31 cellular contexts compared by ENCODE assay signal in genomic region chrX:138897621-138898492, GRCh38.
DNase-seq lines count a peak whose midpoint lies in the region; ATAC-seq, FAIRE-seq and TF ChIP-seq lines count a peak whose summit lies in the region.
"Had no signal": no experiment of that assay in that cellular context is flagged by ENCODE, and none has a peak within 500 bp of the region (broad histone marks: within the 10 kb centered on the region; RNA-seq: fewer than 3 reads in every experiment).

No MANE protein-coding gene starts in this region.

- H3K4me2 ChIP-seq in PC-3 (ENCODE audit: low read length): peak overlapping the region; percentile 27
- H3K4me2 ChIP-seq in keratinocyte (ENCODE audit: control insufficient read depth, extremely low read depth, insufficient read depth, low read depth, low read length): no peak overlapping the region

- DNase-seq in ELR (ENCODE audit: low read depth) (peak; percentile 30), PC-3 (peak; percentile 79), astrocyte of the spinal cord (ENCODE audit: low read depth, low spot score) (peak; percentile 5), keratinocyte (ENCODE audit: low read depth, low spot score) (peak; percentile 58), mucosa of gallbladder (ENCODE audit: low spot score) (no peak), small intestine (no peak)
- DNase-seq in stimulated activated CD4-positive, alpha-beta T cell treated with anti-CD3 and anti-CD28 coated beads, Interleukin-4, amount 100 ng/mL, for 4 hours: no peak
- DNase-seq in activated CD8-positive, alpha-beta memory T cell treated with anti-CD3 and anti-CD28 coated beads, Interleukin-2, amount 50 U/mL, for 48 hours: no peak
- DNase-seq: activated CD4-positive, alpha-beta T cell treated with anti-CD3 and anti-CD28 coated beads for 36 hours; activated CD8-positive, alpha-beta T cell treated with anti-CD3 and anti-CD28 coated beads for 36 hours; amniotic stem cell; caudate nucleus; effector CD8-positive, alpha-beta T cell; erythroblast; foreskin melanocyte; heart left ventricle; HFFc6; MM.1S; mucosa of descending colon; NCI-H1105 treated with DMSO at 0.1 percent for 48 hours; NCI-H187 treated with DMSO at 0.1 percent for 48 hours; NCI-H524 treated with DMSO at 0.1 percent for 48 hours; SHP77 treated with DMSO at 0.1 percent for 48 hours; stimulated activated CD4-positive, alpha-beta T cell treated with anti-CD3 and anti-CD28 coated beads, Interleukin-15, amount 100 ng/mL, for 24 hours; trophoblast cell had no signal

- H3K9me1 ChIP-seq in keratinocyte (ENCODE audit: control insufficient read depth, extremely low read depth, insufficient read depth, low read length): no peaks in the 10 kb centered on the region

- H3K36me3 ChIP-seq in PC-3 (ENCODE audit: low read depth, low read length) (no peaks in the 10 kb centered on the region), keratinocyte (ENCODE audit: control insufficient read depth in 2 of 2, extremely low read depth in 1 of 2, insufficient read depth in 2 of 2, low read length in 2 of 2) (no peaks in the 10 kb centered on the region), small intestine (ENCODE audit: control insufficient read depth in 2 of 2, insufficient read depth in 2 of 2, low read length in 2 of 2) (no peaks in the 10 kb centered on the region)
- H3K36me3 ChIP-seq: heart left ventricle had no signal

- FAIRE-seq in keratinocyte (lab: Jason Lieb, UNC) (no peak), small intestine (lab: Jason Lieb, UNC) (no peak)
- FAIRE-seq: GM12878, HTR-8/SVneo, K562 had no signal

- H3K9me3 ChIP-seq in PC-3 (ENCODE audit: low read length) (no peaks in the 10 kb centered on the region), keratinocyte (ENCODE audit: control insufficient read depth, low read depth, low read length) (no peaks in the 10 kb centered on the region), small intestine (ENCODE audit: control insufficient read depth, low read depth) (no peaks in the 10 kb centered on the region)
- H3K9me3 ChIP-seq: heart left ventricle, mucosa of descending colon had no signal

- in situ Hi-C loops in astrocyte of the spinal cord (cut with HindIII; ENCODE audit: low sequenced_read_pairs): no loop called here

- peak overlapping the region; percentile 75 for H3K27ac ChIP-seq in PC-3 (ENCODE audit: low read length)
- no peak overlapping the region for H3K27ac ChIP-seq in keratinocyte (ENCODE audit: control insufficient read depth, insufficient read depth, low read length)
- H3K27ac ChIP-seq in small intestine (ENCODE audit: low read depth in 1 of 2, low read length in 1 of 2): no peak overlapping the region
- H3K27ac ChIP-seq: coronary artery, heart left ventricle had no signal

- H3K9ac ChIP-seq in PC-3 (ENCODE audit: low read length): peak overlapping the region; percentile 20; the same call in 1 of the 2 replicates
- no peak overlapping the region for H3K9ac ChIP-seq in keratinocyte (ENCODE audit: control insufficient read depth, extremely low read depth, insufficient read depth, low read length)

- peak; percentile 95 for ATAC-seq in PC-3
- ATAC-seq: activated CD4-positive, alpha-beta T cell treated with anti-CD3 and anti-CD28 coated beads for 36 hours; activated CD8-positive, alpha-beta T cell treated with anti-CD3 and anti-CD28 coated beads for 36 hours; GM12878; heart left ventricle; K562; mucosa of descending colon; stimulated activated memory B cell treated with anti-CD40 and anti-IgM and Interleukin-4, amounts not matched to agents 10 μg/mL and 1 μg/mL and 100 μg/mL, for 72 hours had no signal

- CTCF ChIA-PET in PC-3 (lab: Charles Lee): no interaction called here

- intact Hi-C loops in PC-3 (cut with micrococcal nuclease): no loop called here

- no TSS peak for BruUV-seq in PC-3 (replicated peaks; lab: Mats Ljungman, UMichigan)

- H2AFZ ChIP-seq in PC-3 (ENCODE audit: low read length) (0 out of 2 replicates have a peak overlapping the region, but pooled peaks have one; percentile 32), keratinocyte (ENCODE audit: control insufficient read depth, low read length) (no peak overlapping the region)

- H3K79me2 ChIP-seq in PC-3 (ENCODE audit: low read length) (no peaks in the 10 kb centered on the region), keratinocyte (ENCODE audit: control insufficient read depth, insufficient read depth, low read length) (no peaks in the 10 kb centered on the region)

- dilution Hi-C loops in keratinocyte (cut with MboI; ENCODE audit: extremely low pct_ligation_motif_present, low sequenced_read_pairs): no loop called here

- H3K4me1 ChIP-seq in PC-3 (ENCODE audit: insufficient read depth, low read length) (peaks cover 23% of the 10 kb centered on the region), keratinocyte (ENCODE audit: control insufficient read depth, extremely low read depth, insufficient read depth, low read length) (peaks cover 4% of the 10 kb centered on the region), small intestine (ENCODE audit: control insufficient read depth in 2 of 2, insufficient read depth in 1 of 2, low read depth in 1 of 2, low read length in 1 of 2) (no peaks in the 10 kb centered on the region)
- H3K4me1 ChIP-seq: heart left ventricle had no signal

- H4K20me1 ChIP-seq in PC-3 (ENCODE audit: low read length) (no peaks in the 10 kb centered on the region), keratinocyte (ENCODE audit: control insufficient read depth, extremely low read depth, insufficient read depth, low read length) (no peaks in the 10 kb centered on the region)

- TF ChIP-seq CTCF in PC-3 (conservative IDR thresholded peaks at IDR 0.05; ENCODE audit: low read depth, low read length): no peak
- no peak for TF ChIP-seq CTCF in astrocyte of the spinal cord (IDR thresholded peaks at IDR 0.05; ENCODE audit: low read depth, low read length)
- no peak for TF ChIP-seq CTCF in keratinocyte (optimal IDR thresholded peaks at IDR 0.05 in 1 of 3, IDR thresholded peaks at IDR 0.05 in 1 of 3, conservative IDR thresholded peaks at IDR 0.05 in 1 of 3; ENCODE audit: extremely low read depth in 1 of 3, insufficient read depth in 2 of 3, low read length in 3 of 3)

- no peak overlapping the region for H3K4me3 ChIP-seq in PC-3 (ENCODE audit: low read length)
- H3K4me3 ChIP-seq in astrocyte of the spinal cord (ENCODE audit: low read depth, low read length): no peak overlapping the region
- no peak overlapping the region for H3K4me3 ChIP-seq in keratinocyte (ENCODE audit: control insufficient read depth in 2 of 3, extremely low read depth in 1 of 3, insufficient read depth in 2 of 3, low read depth in 1 of 3, low read length in 3 of 3)
- H3K4me3 ChIP-seq in small intestine (ENCODE audit: low read depth in 1 of 2, low read length in 2 of 2): no peak overlapping the region
- H3K4me3 ChIP-seq: coronary artery, GM12878, heart left ventricle, K562, lung, mucosa of descending colon had no signal

- no peaks in the 10 kb centered on the region for H3F3A ChIP-seq in PC-3 (ENCODE audit: low read length, unreplicated experiment)

- WGBS in small intestine, 3 donors: 60 to 76% (median 64%) methylated on average over 6 of the region's 6 CpGs

- H3K9me2 ChIP-seq in PC-3 (replicated peaks; ENCODE audit: low read length): no peaks in the 10 kb centered on the region

- POLR2A ChIA-PET in PC-3 (lab: Charles Lee; ENCODE audit: unreplicated experiment): no interaction called here

- H3K27me3 ChIP-seq in PC-3 (ENCODE audit: low read length) (no peaks in the 10 kb centered on the region), keratinocyte (ENCODE audit: control insufficient read depth, extremely low read depth, insufficient read depth, low read length) (no peaks in the 10 kb centered on the region), small intestine (ENCODE audit: control insufficient read depth in 2 of 2, insufficient read depth in 2 of 2, low read length in 2 of 2) (no peaks in the 10 kb centered on the region)

Comparison
In these comparisons a context has a peak if more than half of its experiments do, and no peak if none do; other contexts are left out.
1. DNase-seq: peak in ELR (single experiment), PC-3 (single experiment), astrocyte of the spinal cord (single experiment) and keratinocyte (single experiment); none in stimulated activated CD4-positive, alpha-beta T cell treated with anti-CD3 and anti-CD28 coated beads, Interleukin-4, amount 100 ng/mL, for 4 hours (0 of 2), activated CD8-positive, alpha-beta memory T cell treated with anti-CD3 and anti-CD28 coated beads, Interleukin-2, amount 50 U/mL, for 48 hours (single experiment), mucosa of gallbladder (single experiment) and small intestine (single experiment).